Comparison of ENCODE assay signal across 25 cellular contexts in the genomic region with DNA sequence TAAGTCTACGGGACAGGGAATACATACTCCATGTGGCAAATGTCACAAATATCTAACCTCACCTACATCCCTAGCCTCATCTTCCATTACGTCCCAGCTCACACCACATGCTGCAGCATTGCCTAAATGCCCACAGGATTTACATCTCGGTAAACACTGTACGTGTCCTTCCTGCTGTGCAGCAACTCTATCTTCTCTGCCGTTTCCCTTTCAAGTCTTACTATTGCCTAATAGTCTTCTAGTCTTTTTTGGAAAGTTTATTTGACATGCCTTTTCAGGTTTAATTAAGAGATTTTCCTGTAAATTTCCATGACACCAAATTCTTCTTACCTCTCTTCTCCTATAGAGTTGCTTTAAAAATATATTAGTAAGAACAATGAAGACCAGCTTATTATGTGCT.
"Had no signal": no experiment of that assay in that cellular context is flagged by ENCODE, and none has a peak within 500 bp of the region (broad histone marks: within the 10 kb centered on the region; RNA-seq: fewer than 3 reads in every experiment).

No MANE protein-coding gene starts in this region.

- ATAC-seq: left colon; left lung; lower lobe of right lung; naive thymus-derived CD8-positive, alpha-beta T cell; pancreas; right cardiac atrium; sciatic nerve; stimulated activated naive B cell treated with anti-CD40 and anti-IgM and Interleukin-4, amounts not matched to agents 10 μg/mL and 1 μg/mL and 100 μg/mL, for 72 hours; stimulated activated naive CD8-positive, alpha-beta T cell treated with anti-CD3 and anti-CD28 coated beads, Interleukin-15, Interleukin-2, amounts not matched to agents 100 U/mL and 50 U/mL, for 24 hours had no signal

- DNase-seq: immature natural killer cell; kidney; left colon; left lung; lower lobe of right lung; mammary epithelial cell; mesenchymal stem cell; naive thymus-derived CD8-positive, alpha-beta T cell; nucleus accumbens; pancreas; posterior cingulate gyrus; retina; right cardiac atrium; stimulated activated CD4-positive, alpha-beta T cell treated with anti-CD3 and anti-CD28 coated beads, Interleukin-12 subunit alpha, Interleukin-12 subunit beta, amount 100 ng/mL, for 4 hours; stimulated activated CD4-positive, alpha-beta T cell treated with anti-CD3 and anti-CD28 coated beads, Interleukin-15, amount 100 ng/mL, for 24 hours; stimulated activated CD4-positive, alpha-beta T cell treated with anti-CD3 and anti-CD28 coated beads, Interleukin-2, amount 100 ng/mL, for 24 hours; stimulated activated CD4-positive, alpha-beta T cell treated with anti-CD3 and anti-CD28 coated beads, Interleukin-4, amount 100 ng/mL, for 1 hour; stimulated activated naive B cell treated with anti-CD40 and anti-IgM and Interleukin-4, amounts not matched to agents 10 μg/mL and 1 μg/mL and 100 μg/mL, for 72 hours; stimulated activated naive CD8-positive, alpha-beta T cell treated with anti-CD3 and anti-CD28 coated beads, Interleukin-15, Interleukin-2, amounts not matched to agents 100 U/mL and 50 U/mL, for 24 hours; stomach; testis; thyroid gland; transverse colon; upper lobe of left lung had no signal
